ENCODE assay signal across 24 cellular contexts in genomic region chr4:150725957-150726523, GRCh38.
"Had no signal": no experiment of that assay in that cellular context is flagged by ENCODE, and none has a peak within 500 bp of the region (broad histone marks: within the 10 kb centered on the region; RNA-seq: fewer than 3 reads in every experiment).

No MANE protein-coding gene starts in this region.

- H3K27ac ChIP-seq: KMS-11, RWPE1 had no signal

- FAIRE-seq: HepG2 had no signal

- ATAC-seq: HepG2, Panc1, PC-3, T-cell had no signal

- DNase-seq: IMR-90, Kasumi-1, MM.1S, NCI-H1105, NCI-H1417, NCI-H1436 treated with DMSO at 0.1 percent for 48 hours, NCI-H1694, NCI-H187 treated with DMSO at 0.1 percent for 48 hours, NCI-H2029 treated with DMSO at 0.1 percent for 48 hours, NCI-H2171 treated with DMSO at 0.1 percent for 48 hours, NCI-H345, NCI-H446 treated with DMSO at 0.1 percent for 48 hours, NCI-H524, NCI-H526 treated with DMSO at 0.1 percent for 48 hours, NCI-H748 treated with DMSO at 0.1 percent for 48 hours, PC-3, SHP77, SK-N-SH, SW 1271, T-cell had no signal

- H3K27me3 Mint-ChIP-seq: T-cell had no signal

- H3K27ac Mint-ChIP-seq: T-cell had no signal

- H3K4me3 Mint-ChIP-seq: T-cell had no signal
